ENCODE assay signal across 10 cellular contexts in the genomic region with DNA sequence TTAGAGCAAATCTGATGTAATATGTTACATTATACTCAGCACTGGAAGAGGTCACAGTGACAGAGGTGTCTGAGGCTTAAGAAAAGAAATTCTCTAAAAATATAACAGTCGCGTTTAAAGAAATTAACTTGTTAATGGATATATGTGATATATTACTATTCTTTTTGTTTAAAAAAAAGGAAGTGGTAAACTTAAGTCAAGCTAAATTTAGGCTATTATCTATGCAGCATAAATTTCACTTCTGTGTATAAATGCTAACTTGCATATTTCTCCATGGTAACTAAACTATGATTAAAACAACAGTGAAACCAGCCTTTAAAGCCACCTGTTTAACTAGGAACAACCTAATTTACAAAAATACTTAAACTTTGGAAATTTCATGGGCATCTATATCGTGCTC.
DNase-seq lines count a peak whose midpoint lies in the region; ATAC-seq and TF ChIP-seq lines count a peak whose summit lies in the region.
"Had no signal": no experiment of that assay in that cellular context is flagged by ENCODE, and none has a peak within 500 bp of the region (broad histone marks: within the 10 kb centered on the region; RNA-seq: fewer than 3 reads in every experiment).

No MANE protein-coding gene starts in this region.

- H3K27ac ChIP-seq in KMS-11 (peak overlapping the region; percentile 44), prostate gland (no peak overlapping the region)
- H3K27ac ChIP-seq: uterus had no signal

- no peaks in the 10 kb centered on the region for H3K27me3 ChIP-seq in KMS-11 (ENCODE audit: insufficient read depth, low read depth)
- no peaks in the 10 kb centered on the region for H3K27me3 ChIP-seq in prostate gland (replicated peaks; ENCODE audit: insufficient read depth)
- H3K27me3 ChIP-seq: uterus had no signal

- peak overlapping the region; percentile 96 for H3K27ac Mint-ChIP-seq in memory B cell

- no peak overlapping the region for H2AFZ ChIP-seq in KMS-11 (ENCODE audit: low read depth)

- H3K4me3 Mint-ChIP-seq in memory B cell, result peak overlapping the region; percentile 54
- H3K4me3 Mint-ChIP-seq: brain had no signal

- H3K36me3 ChIP-seq in KMS-11 (ENCODE audit: insufficient read depth) (no peaks in the 10 kb centered on the region), prostate gland (no peaks in the 10 kb centered on the region)
- H3K36me3 ChIP-seq: uterus had no signal

- peak overlapping the region; percentile 62 for H3K4me2 ChIP-seq in KMS-11

- H3K4me1 Mint-ChIP-seq in memory B cell, result peaks cover 38% of the 10 kb centered on the region

- DNase-seq in memory B cell (ENCODE audit: low spot score in 2 of 2), result peak in 1 of 2 donors; percentile 45
- DNase-seq in NCI-H2029 (lab: John Stamatoyannopoulos, UW), result no peak
- no peak for DNase-seq in foreskin fibroblast
- no peak for DNase-seq in prostate gland (ENCODE audit: low spot score)
- DNase-seq: uterus had no signal

- H3K9ac ChIP-seq in KMS-11, result peak overlapping the region; percentile 15; the same call in 1 of the 2 replicates

- H3K9me3 ChIP-seq in prostate gland, result no peaks in the 10 kb centered on the region
- H3K9me3 ChIP-seq: uterus had no signal

- 89% methylated on average over 3 of the region's 3 CpGs for WGBS in prostate gland

- TF ChIP-seq POLR2A in prostate gland (IDR thresholded peaks at IDR 0.05), result no peak

- no peaks in the 10 kb centered on the region for H3K9me3 Mint-ChIP-seq in memory B cell

- no peaks in the 10 kb centered on the region for H3K79me2 ChIP-seq in KMS-11 (ENCODE audit: insufficient read depth, low read depth)

- TF ChIP-seq CTCF in KMS-11 (conservative IDR thresholded peaks at IDR 0.05; ENCODE audit: low read depth, low read length) (no peak), foreskin fibroblast (IDR thresholded peaks at IDR 0.05; ENCODE audit: low read depth, low read length) (no peak), prostate gland (IDR thresholded peaks at IDR 0.05) (no peak)

- H3K4me3 ChIP-seq in KMS-11 (IDR thresholded peaks at IDR 0.05; ENCODE audit: insufficient read depth, low read depth, low read length) (no peak overlapping the region), foreskin fibroblast (ENCODE audit: low read depth in 1 of 2, low read length in 2 of 2) (no peak overlapping the region), prostate gland (no peak overlapping the region)
- H3K4me3 ChIP-seq: uterus had no signal

- intact Hi-C loops in prostate gland (cut with DNase I), result no loop called here

- H3K36me3 Mint-ChIP-seq in memory B cell, result no peaks in the 10 kb centered on the region
- H3K36me3 Mint-ChIP-seq: brain had no signal

- peaks cover 44% of the 10 kb centered on the region for H3K4me1 ChIP-seq in KMS-11 (ENCODE audit: low read depth, poor library complexity, severe bottlenecking)
- H3K4me1 ChIP-seq in prostate gland (replicated peaks), result peaks cover 6% of the 10 kb centered on the region
- H3K4me1 ChIP-seq: uterus had no signal

- ATAC-seq in GM18907 (IDR thresholded peaks at IDR 0.05; ENCODE audit: unreplicated experiment) (peak; percentile 74), HG02610 (IDR thresholded peaks at IDR 0.05; ENCODE audit: unreplicated experiment) (peak; percentile 54), memory B cell (ENCODE audit: low read depth) (peak; percentile 85)
- ATAC-seq: HCT116 had no signal

- H4K20me1 ChIP-seq in KMS-11 (ENCODE audit: insufficient read depth), result no peaks in the 10 kb centered on the region

- no peaks in the 10 kb centered on the region for H3K27me3 Mint-ChIP-seq in memory B cell
- H3K27me3 Mint-ChIP-seq: brain had no signal
